Comparison of ENCODE assay signal across 1 cellular context in genomic region chr3:100060685-100061484, GRCh38.
TF ChIP-seq lines count a peak whose summit lies in the region.

No MANE protein-coding gene starts in this region.

TF ChIP-seq in K562, 482 proteins besides CTCF, POLR2A, EP300 and RAD21 (continued from another document and continues in another):
- TF ChIP-seq MYBL2 (IDR thresholded peaks at IDR 0.05; ENCODE audit: low read depth) (no peak), MYBL2 (CRISPR knock-in tag; IDR thresholded peaks at IDR 0.05; ENCODE audit: borderline replicate concordance) (no peak), HDGF (IDR thresholded peaks at IDR 0.05) (0 out of 2 replicates have a peak, but pooled peaks have one; percentile 28), PHF8 (IDR thresholded peaks at IDR 0.05; ENCODE audit: borderline replicate concordance, low read length) (no peak), L3MBTL2 (IDR thresholded peaks at IDR 0.05) (peak; percentile 81), MYNN (IDR thresholded peaks at IDR 0.05) (no peak), MYNN (CRISPR knock-in tag; IDR thresholded peaks at IDR 0.05) (no peak), GMEB1 (CRISPR knock-in tag; IDR thresholded peaks at IDR 0.05) (no peak), SRSF1 (IDR thresholded peaks at IDR 0.05; ENCODE audit: low read depth, low read length) (no peak), HNRNPL (IDR thresholded peaks at IDR 0.05; ENCODE audit: low read depth, low read length) (no peak), SMARCA4 (IDR thresholded peaks at IDR 0.05) (peak; percentile 55; the same call in 1 of the 2 replicates), FOXA3 (CRISPR knock-in tag; conservative IDR thresholded peaks at IDR 0.05 in 1 of 2, IDR thresholded peaks at IDR 0.05 in 1 of 2) (peak in 1 of 2 experiments; percentile 84; a peak in 2 of 4 replicates), ZNF133 (CRISPR knock-in tag; IDR thresholded peaks at IDR 0.05) (no peak), THRAP3 (IDR thresholded peaks at IDR 0.05; ENCODE audit: borderline replicate concordance) (no peak), EGR1 (conservative IDR thresholded peaks at IDR 0.05) (peak; percentile 84), ELF4 (CRISPR knock-in tag; IDR thresholded peaks at IDR 0.05) (no peak), USF2 (CRISPR knock-in tag; IDR thresholded peaks at IDR 0.05) (no peak), MYC (IDR thresholded peaks at IDR 0.05; ENCODE audit: low read depth, low read length) (0 out of 2 replicates have a peak, but pooled peaks have one; percentile 30), MYC (CRISPR knock-in tag; IDR thresholded peaks at IDR 0.05; ENCODE audit: borderline replicate concordance, low read depth) (no peak), DLX4 (CRISPR knock-in tag; IDR thresholded peaks at IDR 0.05) (no peak), CEBPB (tag; IDR thresholded peaks at IDR 0.05) (0 out of 2 replicates have a peak, but pooled peaks have one; percentile 11), ZNF444 (CRISPR knock-in tag; IDR thresholded peaks at IDR 0.05) (no peak), NBN (IDR thresholded peaks at IDR 0.05; ENCODE audit: low read depth) (no peak), SMARCE1 (IDR thresholded peaks at IDR 0.05) (peak; percentile 40; the same call in 1 of the 2 replicates), ASH1L (IDR thresholded peaks at IDR 0.05; ENCODE audit: borderline replicate concordance, low read depth, partially characterized antibody) (no peak), GATA2 (CRISPR knock-in tag; IDR thresholded peaks at IDR 0.05) (peak; percentile 19; the same call in 1 of the 2 replicates), CBFA2T3 (IDR thresholded peaks at IDR 0.05) (peak; percentile 89), CEBPG (CRISPR knock-in tag; IDR thresholded peaks at IDR 0.05) (peak; percentile 40; the same call in 1 of the 2 replicates), CEBPG (tag; conservative IDR thresholded peaks at IDR 0.05 in 1 of 2, IDR thresholded peaks at IDR 0.05 in 1 of 2) (no peak), SMARCC2 (IDR thresholded peaks at IDR 0.05; ENCODE audit: low read depth) (peak; percentile 34; the same call in 1 of the 2 replicates), ZBTB12 (CRISPR knock-in tag; IDR thresholded peaks at IDR 0.05) (no peak), ZNF766 (CRISPR knock-in tag; conservative IDR thresholded peaks at IDR 0.05) (peak; percentile 54; the same call in 1 of the 2 replicates), ZNF280A (IDR thresholded peaks at IDR 0.05; ENCODE audit: low read depth, partially characterized antibody) (no peak), HNRNPK (IDR thresholded peaks at IDR 0.05; ENCODE audit: low read depth, low read length, poor library complexity, severe bottlenecking) (no peak), NUFIP1 (IDR thresholded peaks at IDR 0.05; ENCODE audit: partially characterized antibody) (no peak), HMG20A (CRISPR knock-in tag; conservative IDR thresholded peaks at IDR 0.05) (no peak), TBP (optimal IDR thresholded peaks at IDR 0.05; ENCODE audit: low read depth, low read length) (no peak), ZNF146 (CRISPR knock-in tag; IDR thresholded peaks at IDR 0.05; ENCODE audit: unreplicated experiment) (no peak), TRIM24 (IDR thresholded peaks at IDR 0.05) (peak; percentile 12 to 54; a peak in 1 of 4 replicates), ZNF124 (CRISPR knock-in tag; IDR thresholded peaks at IDR 0.05) (no peak), C11orf30 (IDR thresholded peaks at IDR 0.05; ENCODE audit: low read depth) (no peak), FOXM1 (IDR thresholded peaks at IDR 0.05; ENCODE audit: low read depth) (0 out of 2 replicates have a peak, but pooled peaks have one; percentile 25), FOXM1 (CRISPR knock-in tag; IDR thresholded peaks at IDR 0.05; ENCODE audit: low read depth) (no peak), ZNF41 (CRISPR knock-in tag; conservative IDR thresholded peaks at IDR 0.05) (no peak), PHB (CRISPR knock-in tag; IDR thresholded peaks at IDR 0.05) (no peak)
- TF ChIP-seq, protein P1, sequence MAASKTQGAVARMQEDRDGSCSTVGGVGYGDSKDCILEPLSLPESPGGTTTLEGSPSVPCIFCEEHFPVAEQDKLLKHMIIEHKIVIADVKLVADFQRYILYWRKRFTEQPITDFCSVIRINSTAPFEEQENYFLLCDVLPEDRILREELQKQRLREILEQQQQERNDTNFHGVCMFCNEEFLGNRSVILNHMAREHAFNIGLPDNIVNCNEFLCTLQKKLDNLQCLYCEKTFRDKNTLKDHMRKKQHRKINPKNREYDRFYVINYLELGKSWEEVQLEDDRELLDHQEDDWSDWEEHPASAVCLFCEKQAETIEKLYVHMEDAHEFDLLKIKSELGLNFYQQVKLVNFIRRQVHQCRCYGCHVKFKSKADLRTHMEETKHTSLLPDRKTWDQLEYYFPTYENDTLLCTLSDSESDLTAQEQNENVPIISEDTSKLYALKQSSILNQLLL (CRISPR knock-in tag; IDR thresholded peaks at IDR 0.05; ENCODE audit: borderline replicate concordance) = no peak
- TF ChIP-seq, protein P2, sequence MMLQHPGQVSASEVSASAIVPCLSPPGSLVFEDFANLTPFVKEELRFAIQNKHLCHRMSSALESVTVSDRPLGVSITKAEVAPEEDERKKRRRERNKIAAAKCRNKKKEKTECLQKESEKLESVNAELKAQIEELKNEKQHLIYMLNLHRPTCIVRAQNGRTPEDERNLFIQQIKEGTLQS (IDR thresholded peaks at IDR 0.05) = no peak
- TF ChIP-seq, protein P2 (CRISPR knock-in tag; conservative IDR thresholded peaks at IDR 0.05) = no peak
- TF ChIP-seq, protein P3, sequence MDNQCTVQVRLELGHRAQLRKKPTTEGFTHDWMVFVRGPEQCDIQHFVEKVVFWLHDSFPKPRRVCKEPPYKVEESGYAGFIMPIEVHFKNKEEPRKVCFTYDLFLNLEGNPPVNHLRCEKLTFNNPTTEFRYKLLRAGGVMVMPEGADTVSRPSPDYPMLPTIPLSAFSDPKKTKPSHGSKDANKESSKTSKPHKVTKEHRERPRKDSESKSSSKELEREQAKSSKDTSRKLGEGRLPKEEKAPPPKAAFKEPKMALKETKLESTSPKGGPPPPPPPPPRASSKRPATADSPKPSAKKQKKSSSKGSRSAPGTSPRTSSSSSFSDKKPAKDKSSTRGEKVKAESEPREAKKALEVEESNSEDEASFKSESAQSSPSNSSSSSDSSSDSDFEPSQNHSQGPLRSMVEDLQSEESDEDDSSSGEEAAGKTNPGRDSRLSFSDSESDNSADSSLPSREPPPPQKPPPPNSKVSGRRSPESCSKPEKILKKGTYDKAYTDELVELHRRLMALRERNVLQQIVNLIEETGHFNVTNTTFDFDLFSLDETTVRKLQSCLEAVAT (IDR thresholded peaks at IDR 0.05) = 0 out of 4 replicates have a peak, but pooled peaks of 1 of the 2 experiments have one; percentile 28
- TF ChIP-seq, protein P4, sequence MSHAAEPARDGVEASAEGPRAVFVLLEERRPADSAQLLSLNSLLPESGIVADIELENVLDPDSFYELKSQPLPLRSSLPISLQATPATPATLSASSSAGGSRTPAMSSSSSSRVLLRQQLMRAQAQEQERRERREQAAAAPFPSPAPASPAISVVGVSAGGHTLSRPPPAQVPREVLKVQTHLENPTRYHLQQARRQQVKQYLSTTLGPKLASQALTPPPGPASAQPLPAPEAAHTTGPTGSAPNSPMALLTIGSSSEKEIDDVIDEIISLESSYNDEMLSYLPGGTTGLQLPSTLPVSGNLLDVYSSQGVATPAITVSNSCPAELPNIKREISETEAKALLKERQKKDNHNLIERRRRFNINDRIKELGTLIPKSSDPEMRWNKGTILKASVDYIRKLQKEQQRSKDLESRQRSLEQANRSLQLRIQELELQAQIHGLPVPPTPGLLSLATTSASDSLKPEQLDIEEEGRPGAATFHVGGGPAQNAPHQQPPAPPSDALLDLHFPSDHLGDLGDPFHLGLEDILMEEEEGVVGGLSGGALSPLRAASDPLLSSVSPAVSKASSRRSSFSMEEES (CRISPR knock-in tag; IDR thresholded peaks at IDR 0.05) = no peak
- TF ChIP-seq, protein P5, sequence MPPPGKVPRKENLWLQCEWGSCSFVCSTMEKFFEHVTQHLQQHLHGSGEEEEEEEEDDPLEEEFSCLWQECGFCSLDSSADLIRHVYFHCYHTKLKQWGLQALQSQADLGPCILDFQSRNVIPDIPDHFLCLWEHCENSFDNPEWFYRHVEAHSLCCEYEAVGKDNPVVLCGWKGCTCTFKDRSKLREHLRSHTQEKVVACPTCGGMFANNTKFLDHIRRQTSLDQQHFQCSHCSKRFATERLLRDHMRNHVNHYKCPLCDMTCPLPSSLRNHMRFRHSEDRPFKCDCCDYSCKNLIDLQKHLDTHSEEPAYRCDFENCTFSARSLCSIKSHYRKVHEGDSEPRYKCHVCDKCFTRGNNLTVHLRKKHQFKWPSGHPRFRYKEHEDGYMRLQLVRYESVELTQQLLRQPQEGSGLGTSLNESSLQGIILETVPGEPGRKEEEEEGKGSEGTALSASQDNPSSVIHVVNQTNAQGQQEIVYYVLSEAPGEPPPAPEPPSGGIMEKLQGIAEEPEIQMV (tag; conservative IDR thresholded peaks at IDR 0.05; ENCODE audit: low read depth) = no peak
